In the genomic region with DNA sequence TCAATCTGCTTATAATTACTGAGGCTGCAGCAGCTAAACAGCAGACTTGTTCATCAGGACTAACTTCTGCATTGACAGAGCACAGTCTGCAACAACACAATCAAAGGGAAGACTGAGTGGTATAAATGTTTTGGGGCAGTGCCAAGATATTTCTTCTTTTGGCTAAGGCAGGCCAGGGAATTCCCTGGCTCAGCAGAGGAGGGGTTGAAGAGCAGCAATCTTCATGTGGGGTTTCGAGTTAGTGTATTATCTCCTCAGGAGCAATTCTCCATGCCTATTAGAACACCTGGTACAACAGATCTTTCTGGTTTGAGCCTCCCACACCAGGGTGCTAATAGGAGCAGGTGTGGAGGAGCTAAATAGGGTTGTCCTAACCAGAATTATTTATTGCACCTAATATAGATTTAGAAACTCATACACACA, we compare ENCODE assay signal across 8 cellular contexts.
DNase-seq lines count a peak whose midpoint lies in the region; ATAC-seq and TF ChIP-seq lines count a peak whose summit lies in the region.

No MANE protein-coding gene starts in this region.

- no peaks in the 10 kb centered on the region for H3K36me3 ChIP-seq in adipocyte (ENCODE audit: control insufficient read depth, insufficient read depth, low read length, severe bottlenecking)

- ATAC-seq in GM21360 (IDR thresholded peaks at IDR 0.05; ENCODE audit: unreplicated experiment) (peak; percentile 63), naive B cell (ENCODE audit: low read depth in 2 of 2) (peak; percentile 68 to 70)

- H3K27me3 ChIP-seq in adipocyte (replicated peaks; ENCODE audit: control insufficient read depth, insufficient read depth, low read length): no peaks in the 10 kb centered on the region

- H3K9me3 Mint-ChIP-seq in Calu3 (ENCODE audit: low read depth, unreplicated experiment): peaks cover 2% of the 10 kb centered on the region
- H3K9me3 Mint-ChIP-seq in naive B cell: no peaks in the 10 kb centered on the region

- no peak overlapping the region for H3K4me3 ChIP-seq in NB4 (ENCODE audit: low read depth, low read length)
- no peak overlapping the region for H3K4me3 ChIP-seq in adipocyte (ENCODE audit: low read length)

- CTCF ChIA-PET in Calu3 (lab: Charles Lee): interaction anchor here (0.6 kb wide), 1 partner anchor 294 kb away, joined by 5 read pairs; no protein-coding TSS in a partner anchor

- intact Hi-C loops in Calu3 (cut with micrococcal nuclease; ENCODE audit: unreplicated experiment): loop anchor here (1.0 kb wide), 1 partner anchor 104 kb away; no protein-coding TSS in a partner anchor

- H3K4me3 Mint-ChIP-seq in Calu3 (ENCODE audit: low read depth, unreplicated experiment) (no peak overlapping the region), naive B cell (peak overlapping the region; percentile 37 to 86 (median 76))

- H3K36me3 Mint-ChIP-seq in Calu3 (ENCODE audit: insufficient read depth, unreplicated experiment) (no peaks in the 10 kb centered on the region), naive B cell (no peaks in the 10 kb centered on the region)

- BruUV-seq in Calu3 (replicated peaks; lab: Mats Ljungman, UMichigan): no TSS peak

- H3K4me1 Mint-ChIP-seq in Calu3 (ENCODE audit: low read depth, unreplicated experiment) (peaks cover 54% of the 10 kb centered on the region), naive B cell (peaks cover 38 to 62% (median 50%) of the 10 kb centered on the region in 3 donors)

- TF ChIP-seq POLR2A in NB4 (IDR thresholded peaks at IDR 0.05; ENCODE audit: extremely low read depth, insufficient read length): no peak

- H3K9me3 ChIP-seq in adipocyte (ENCODE audit: control insufficient read depth, low read length): no peaks in the 10 kb centered on the region

- H3K4me1 ChIP-seq in adipocyte (ENCODE audit: control insufficient read depth, insufficient read depth, low read length): peaks cover 45% of the 10 kb centered on the region

- H3K27ac Mint-ChIP-seq in Calu3 (ENCODE audit: unreplicated experiment): peak overlapping the region; percentile 46
- H3K27ac Mint-ChIP-seq in naive B cell: peak overlapping the region; percentile 77 to 99 (median 96)

- peak; percentile 14 for DNase-seq in Calu3
- peak; percentile 42 for DNase-seq in NB4 (ENCODE audit: low read depth)
- peak; percentile 78 for DNase-seq in adipocyte (ENCODE audit: low read depth)
- no peak for DNase-seq in naive B cell
- DNase-seq in stimulated activated CD4-positive, alpha-beta T cell treated with anti-CD3 and anti-CD28 coated beads, Interleukin-2, amount 100 ng/mL, for 24 hours: no peak
- no peak for DNase-seq in NCI-H2196 (lab: John Stamatoyannopoulos, UW; ENCODE audit: unreplicated experiment)
- no peak for DNase-seq in HUDEP-2 (lab: John Stamatoyannopoulos, UW; ENCODE audit: unreplicated experiment in 76 of 76)

- H3K9ac ChIP-seq in adipocyte (ENCODE audit: low read length): peak overlapping the region; percentile 17

- no peaks in the 10 kb centered on the region for H3K27me3 Mint-ChIP-seq in Calu3 (ENCODE audit: unreplicated experiment)
- H3K27me3 Mint-ChIP-seq in naive B cell: no peaks in the 10 kb centered on the region

- TF ChIP-seq CTCF in Calu3 (IDR thresholded peaks at IDR 0.05; ENCODE audit: unreplicated experiment) (no peak), NB4 (IDR thresholded peaks at IDR 0.05; ENCODE audit: low read depth, low read length) (no peak)

Comparison
In these comparisons a context has a peak if more than half of its experiments do, and no peak if none do; other contexts are left out.
1. DNase-seq: peak in Calu3 (single experiment), NB4 (single experiment) and adipocyte (single experiment); none in naive B cell (single experiment), stimulated activated CD4-positive, alpha-beta T cell treated with anti-CD3 and anti-CD28 coated beads, Interleukin-2, amount 100 ng/mL, for 24 hours (0 of 2), NCI-H2196 (single experiment) and HUDEP-2 (0 of 76).